Comparison of ENCODE assay signal across 11 cellular contexts in the genomic region with DNA sequence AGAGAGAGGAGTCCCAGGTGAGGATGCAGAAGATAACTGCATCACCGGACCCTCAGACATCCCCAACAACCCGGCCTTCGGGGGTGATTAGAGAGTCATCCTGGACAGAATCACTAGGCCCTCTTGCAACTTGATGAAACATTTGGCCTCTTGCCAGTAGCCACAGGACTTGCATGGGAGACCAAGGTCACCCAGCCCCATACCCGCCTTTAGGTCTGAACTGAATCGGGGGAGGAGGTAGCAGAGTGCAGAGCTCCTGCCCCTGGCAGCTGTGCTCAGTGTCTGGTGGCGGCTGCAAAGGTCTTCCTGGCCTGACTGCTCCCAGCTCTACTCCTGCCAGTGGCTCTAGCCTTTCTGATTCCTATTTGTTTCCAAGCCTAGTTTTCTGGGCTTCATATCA. TPM values are rescaled to one million over a fixed set of nuclear protein-coding genes. Genes with fewer than 3 reads are reported as not detected.
A peak's percentile ranks its signal among the peaks of the same experiment; 100 is the strongest.
DNase-seq lines count a peak whose midpoint lies in the region; ATAC-seq, FAIRE-seq and TF ChIP-seq lines count a peak whose summit lies in the region.
"Had no signal": no experiment of that assay in that cellular context is flagged by ENCODE, and none has a peak within 500 bp of the region (broad histone marks: within the 10 kb centered on the region; RNA-seq: fewer than 3 reads in every experiment).

No MANE protein-coding gene starts in this region.

- TF ChIP-seq CTCF in GM13976 (IDR thresholded peaks at IDR 0.05; ENCODE audit: borderline replicate concordance, control extremely low read depth, extremely low read depth, insufficient read depth, missing control alignments) = no peak

- peak; percentile 56 for ATAC-seq in HG03108 (IDR thresholded peaks at IDR 0.05; ENCODE audit: unreplicated experiment)
- ATAC-seq in left lobe of liver = no peak
- no peak for ATAC-seq in HG03342 (IDR thresholded peaks at IDR 0.05; ENCODE audit: unreplicated experiment)

- peak; percentile 34 for DNase-seq in GM13976 (ENCODE audit: low spot score)
- peak; percentile 57 for DNase-seq in SW480 (ENCODE audit: low spot score)
- DNase-seq in islet precursor cell = peak; percentile 60
- DNase-seq in left lobe of liver (ENCODE audit: low spot score) = no peak
- no peak for DNase-seq in NCI-H146 treated with DMSO at 0.1 percent for 48 hours (lab: John Stamatoyannopoulos, UW; ENCODE audit: unreplicated experiment)
- DNase-seq in frontal cortex (ENCODE audit: low spot score in 2 of 2) = no peak
- DNase-seq: effector CD4-positive, alpha-beta T cell; GOT3 had no signal

- in situ Hi-C loops in GM13976 (cut with MboI; ENCODE audit: low sequenced_read_pairs, unreplicated experiment) = no loop called here

- FAIRE-seq in frontal cortex (lab: Jason Lieb, UNC) = no peak
- FAIRE-seq: G401.6 had no signal

RNA-seq across cellular contexts. Expression of gene PIF1, which starts 12.4 kb away (rescaled TPM):
- total RNA-seq in left lobe of liver = 0.93 TPM
- total RNA-seq in frontal cortex = 0.82 TPM

RNA-seq across cellular contexts. Expression of gene PLEKHO2, which starts 28.6 kb away (rescaled TPM):
- 4.3 TPM for total RNA-seq in left lobe of liver
- total RNA-seq in frontal cortex = 4.5 TPM

RNA-seq across cellular contexts. Expression of gene RBPMS2, which starts 37.7 kb away (rescaled TPM):
- 7.5 TPM for total RNA-seq in left lobe of liver
- under 0.01 TPM for total RNA-seq in frontal cortex

Comparison
In these comparisons a context has a peak if more than half of its experiments do, and no peak if none do; other contexts are left out.
1. DNase-seq: peak in GM13976 (single experiment), SW480 (single experiment) and islet precursor cell (single experiment); none in left lobe of liver (single experiment), NCI-H146 treated with DMSO at 0.1 percent for 48 hours (single experiment) and frontal cortex (0 of 2).